In the genomic region with DNA sequence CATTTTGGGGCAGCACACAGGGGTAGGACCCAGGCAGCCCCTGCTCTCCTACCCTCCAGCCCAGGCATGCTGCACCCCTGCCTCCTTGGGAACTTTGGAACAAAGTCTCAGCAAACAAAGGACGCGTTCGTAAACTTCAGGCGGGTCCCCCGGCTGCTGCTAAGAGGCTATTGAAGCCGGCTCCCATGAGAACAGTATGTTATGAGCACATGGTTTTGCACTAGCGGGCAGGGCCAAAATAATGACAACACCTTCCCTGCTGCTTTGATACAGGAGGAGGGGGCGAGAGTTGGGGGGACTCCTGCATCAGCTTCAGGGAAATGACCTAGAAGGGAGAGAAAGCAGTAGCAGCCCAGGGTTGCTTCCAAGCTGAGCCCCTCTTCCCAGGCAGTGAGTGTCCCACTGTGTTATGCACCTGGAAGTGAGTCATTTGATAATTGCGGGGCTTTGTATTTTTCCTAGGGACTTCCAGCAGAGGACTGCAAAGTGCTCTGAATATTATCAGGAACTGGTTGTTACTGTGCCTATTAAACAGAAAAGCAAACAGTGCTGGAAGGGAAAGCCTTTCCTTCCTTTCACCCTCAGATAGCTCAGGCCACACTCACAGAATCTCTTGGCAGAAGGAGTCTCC, we compare ENCODE assay signal across 8 cellular contexts. TPM values are rescaled to one million over a fixed set of nuclear protein-coding genes. Genes with fewer than 3 reads are reported as not detected.
DNase-seq lines count a peak whose midpoint lies in the region; ATAC-seq and TF ChIP-seq lines count a peak whose summit lies in the region.

No MANE protein-coding gene starts in this region.

- no peaks in the 10 kb centered on the region for H3K9me3 Mint-ChIP-seq in IgD-negative memory B cell

- peaks cover 54 to 78% (median 70%) of the 10 kb centered on the region in 3 donors for H3K4me1 Mint-ChIP-seq in IgD-negative memory B cell

- DNase-seq in left cardiac atrium (peak; percentile 74), retina (peak; percentile 63)

- intact Hi-C loops in left cardiac atrium (cut with DNase I), result no loop called here

- H3K27ac ChIP-seq in VCaP, result peak overlapping the region; percentile 94

- H3K27me3 Mint-ChIP-seq in IgD-negative memory B cell, result no peaks in the 10 kb centered on the region

- H3K27ac Mint-ChIP-seq in IgD-negative memory B cell, result peak overlapping the region in 2 of 3 donors; percentile 78 to 80

- H3K4me3 Mint-ChIP-seq in IgD-negative memory B cell, result peak overlapping the region in 3 of 4 donors; percentile 25 to 85 (median 30)

- ATAC-seq in left cardiac atrium, result peak; percentile 6 to 25
- ATAC-seq in GM21423 (IDR thresholded peaks at IDR 0.05; ENCODE audit: unreplicated experiment), result no peak
- no peak for ATAC-seq in HG03045 (IDR thresholded peaks at IDR 0.05; ENCODE audit: unreplicated experiment)
- no peak for ATAC-seq in HG03342 (IDR thresholded peaks at IDR 0.05; ENCODE audit: unreplicated experiment)
- no peak for ATAC-seq in HG02885 (IDR thresholded peaks at IDR 0.05; ENCODE audit: poor library complexity, unreplicated experiment)

- peaks cover 3% of the 10 kb centered on the region for H3K36me3 Mint-ChIP-seq in IgD-negative memory B cell

- 0 out of 2 replicates have a peak, but pooled peaks have one; percentile 12 for TF ChIP-seq CTCF in VCaP (conservative IDR thresholded peaks at IDR 0.05)

RNA-seq across cellular contexts. Expression of a gene that starts 6.9 kb away (rescaled TPM):
- polyA plus RNA-seq in IgD-negative memory B cell, result 22.8 TPM
- total RNA-seq in left cardiac atrium, result 10 to 100 TPM; 45.4 to 90.7 TPM

RNA-seq across cellular contexts. Expression of a gene that starts 22.3 kb away (rescaled TPM):
- polyA plus RNA-seq in IgD-negative memory B cell, result not detected
- total RNA-seq in left cardiac atrium, result 1 to 10 TPM; 2.4 to 3.8 TPM

Comparison
In these comparisons a context has a peak if more than half of its experiments do, and no peak if none do; other contexts are left out.
1. ATAC-seq: peak in left cardiac atrium (2 of 2); none in GM21423 (single experiment), HG03045 (single experiment), HG03342 (single experiment) and HG02885 (single experiment).